In genomic region chr4:47698837-47699236, GRCh38 we compare ENCODE assay signal across 22 cellular contexts.
DNase-seq lines count a peak whose midpoint lies in the region; ATAC-seq and TF ChIP-seq lines count a peak whose summit lies in the region.
"Had no signal": no experiment of that assay in that cellular context is flagged by ENCODE, and none has a peak within 500 bp of the region (broad histone marks: within the 10 kb centered on the region; RNA-seq: fewer than 3 reads in every experiment).

No MANE protein-coding gene starts in this region.

- BruUV-seq in MCF 10A (replicated peaks; lab: Mats Ljungman, UMichigan) = no TSS peak

- no peak for ATAC-seq in WTC11
- ATAC-seq in stimulated activated effector memory CD8-positive, alpha-beta T cell treated with anti-CD3 and anti-CD28 coated beads, Interleukin-12 subunit alpha, Interleukin-12 subunit beta, amount 100 ng/mL, for 72 hours = peak; percentile 21
- ATAC-seq: A549 had no signal

- TF ChIP-seq POLR2A in breast epithelium (IDR thresholded peaks at IDR 0.05) = no peak

- intact Hi-C loops in MCF 10A (cut with micrococcal nuclease) = no loop called here
- intact Hi-C loops in breast epithelium (cut with DNase I; ENCODE audit: low total_unique reads) = no loop called here
- intact Hi-C loops in activated T-helper 2 cell treated with anti-CD3 and anti-CD28 coated beads, Interferon-gamma antibody, Interleukin-2, Interleukin-4, amounts not matched to agents 10 μg/mL and 5 μg/mL and 100 μg/mL, durations not matched to agents 14 hours and 24 hours and 36 hours (cut with micrococcal nuclease) = no loop called here

- H3K4me3 Mint-ChIP-seq in MCF 10A (ENCODE audit: unreplicated experiment) = no peak overlapping the region
- H3K4me3 Mint-ChIP-seq in WTC11 = no peak overlapping the region
- no peak overlapping the region for H3K4me3 Mint-ChIP-seq in stimulated activated effector memory CD8-positive, alpha-beta T cell treated with anti-CD3 and anti-CD28 coated beads, Interleukin-12 subunit alpha, Interleukin-12 subunit beta, amount 100 ng/mL, for 72 hours
- no peak overlapping the region for H3K4me3 Mint-ChIP-seq in osteocyte (ENCODE audit: unreplicated experiment)
- no peak overlapping the region for H3K4me3 Mint-ChIP-seq in activated T-helper 2 cell treated with anti-CD3 and anti-CD28 coated beads, Interferon-gamma antibody, Interleukin-2, Interleukin-4, amounts not matched to agents 10 μg/mL and 5 μg/mL and 100 μg/mL, durations not matched to agents 14 hours and 24 hours and 36 hours (ENCODE audit: low read depth)
- H3K4me3 Mint-ChIP-seq: CD14-positive monocyte; CD4-positive, alpha-beta T cell; CD8-positive, alpha-beta memory T cell had no signal

- H3K27me3 Mint-ChIP-seq in MCF 10A (ENCODE audit: insufficient read depth, unreplicated experiment) = no peaks in the 10 kb centered on the region
- H3K27me3 Mint-ChIP-seq in WTC11 (ENCODE audit: low read depth) = no peaks in the 10 kb centered on the region
- H3K27me3 Mint-ChIP-seq in osteocyte (ENCODE audit: unreplicated experiment) = peaks cover 60% of the 10 kb centered on the region
- H3K27me3 Mint-ChIP-seq in activated T-helper 2 cell treated with anti-CD3 and anti-CD28 coated beads, Interferon-gamma antibody, Interleukin-2, Interleukin-4, amounts not matched to agents 10 μg/mL and 5 μg/mL and 100 μg/mL, durations not matched to agents 14 hours and 24 hours and 36 hours (ENCODE audit: low read depth) = peaks cover 15% of the 10 kb centered on the region

- peaks cover 0 to under 1% of the 10 kb centered on the region in 2 donors for H3K27me3 ChIP-seq in breast epithelium
- H3K27me3 ChIP-seq: BE2C; BLaER1 treated with 17β-estradiol and CSF1 and Interleukin-3, amounts not matched to agents 10 nM and 100 nM had no signal

- H3K36me3 ChIP-seq in breast epithelium = no peaks in the 10 kb centered on the region
- H3K36me3 ChIP-seq: BE2C; BLaER1 treated with 17β-estradiol and CSF1 and Interleukin-3, amounts not matched to agents 10 nM and 100 nM had no signal

- no peaks in the 10 kb centered on the region for H3K4me1 ChIP-seq in breast epithelium
- H3K4me1 ChIP-seq: A549 had no signal

- TF ChIP-seq CTCF in MCF 10A (IDR thresholded peaks at IDR 0.05; ENCODE audit: unreplicated experiment) (no peak), breast epithelium (IDR thresholded peaks at IDR 0.05) (no peak), WTC11 (IDR thresholded peaks at IDR 0.05) (no peak), osteocyte (IDR thresholded peaks at IDR 0.05) (no peak)

- H3K36me3 Mint-ChIP-seq in MCF 10A (ENCODE audit: insufficient read depth, unreplicated experiment) (no peaks in the 10 kb centered on the region), WTC11 (no peaks in the 10 kb centered on the region), osteocyte (ENCODE audit: unreplicated experiment) (no peaks in the 10 kb centered on the region)
- H3K36me3 Mint-ChIP-seq in stimulated activated effector memory CD8-positive, alpha-beta T cell treated with anti-CD3 and anti-CD28 coated beads, Interleukin-12 subunit alpha, Interleukin-12 subunit beta, amount 100 ng/mL, for 72 hours = no peaks in the 10 kb centered on the region
- no peaks in the 10 kb centered on the region for H3K36me3 Mint-ChIP-seq in activated T-helper 2 cell treated with anti-CD3 and anti-CD28 coated beads, Interferon-gamma antibody, Interleukin-2, Interleukin-4, amounts not matched to agents 10 μg/mL and 5 μg/mL and 100 μg/mL, durations not matched to agents 14 hours and 24 hours and 36 hours (ENCODE audit: low read depth)
- H3K36me3 Mint-ChIP-seq: CD14-positive monocyte; CD8-positive, alpha-beta memory T cell had no signal

- no peak overlapping the region for H3K4me3 ChIP-seq in breast epithelium
- H3K4me3 ChIP-seq: A549; BLaER1 treated with 17β-estradiol and CSF1 and Interleukin-3, amounts not matched to agents 10 nM and 100 nM; GM23248 had no signal

- H3K9me3 ChIP-seq in breast epithelium = no peaks in the 10 kb centered on the region
- H3K9me3 ChIP-seq: A549; BE2C; BLaER1 treated with 17β-estradiol and CSF1 and Interleukin-3, amounts not matched to agents 10 nM and 100 nM had no signal

- POLR2A ChIA-PET in MCF 10A (lab: Yijun Ruan, JAX) = no interaction called here
- POLR2A ChIA-PET in WTC11 (lab: Charles Lee) = interaction anchor here (1.6 kb wide), 1 partner anchor 137 kb away, joined by 5 read pairs; no protein-coding TSS in a partner anchor

- H3K27ac Mint-ChIP-seq in MCF 10A (ENCODE audit: low read depth, unreplicated experiment) = no peak overlapping the region
- no peak overlapping the region for H3K27ac Mint-ChIP-seq in WTC11
- H3K27ac Mint-ChIP-seq in stimulated activated effector memory CD8-positive, alpha-beta T cell treated with anti-CD3 and anti-CD28 coated beads, Interleukin-12 subunit alpha, Interleukin-12 subunit beta, amount 100 ng/mL, for 72 hours = no peak overlapping the region
- no peak overlapping the region for H3K27ac Mint-ChIP-seq in osteocyte (ENCODE audit: unreplicated experiment)
- no peak overlapping the region for H3K27ac Mint-ChIP-seq in activated T-helper 2 cell treated with anti-CD3 and anti-CD28 coated beads, Interferon-gamma antibody, Interleukin-2, Interleukin-4, amounts not matched to agents 10 μg/mL and 5 μg/mL and 100 μg/mL, durations not matched to agents 14 hours and 24 hours and 36 hours
- H3K27ac Mint-ChIP-seq: CD14-positive monocyte; CD4-positive, alpha-beta T cell; CD8-positive, alpha-beta memory T cell had no signal

- H3K27ac ChIP-seq in breast epithelium = no peak overlapping the region
- H3K27ac ChIP-seq: A549; BLaER1 treated with 17β-estradiol and CSF1 and Interleukin-3, amounts not matched to agents 10 nM and 100 nM; GM23248 had no signal

- H3K4me1 Mint-ChIP-seq in MCF 10A (ENCODE audit: insufficient read depth, unreplicated experiment) (peaks cover 5% of the 10 kb centered on the region), WTC11 (peaks cover 9% of the 10 kb centered on the region), osteocyte (ENCODE audit: unreplicated experiment) (no peaks in the 10 kb centered on the region)
- H3K4me1 Mint-ChIP-seq in stimulated activated effector memory CD8-positive, alpha-beta T cell treated with anti-CD3 and anti-CD28 coated beads, Interleukin-12 subunit alpha, Interleukin-12 subunit beta, amount 100 ng/mL, for 72 hours = no peaks in the 10 kb centered on the region
- H3K4me1 Mint-ChIP-seq in activated T-helper 2 cell treated with anti-CD3 and anti-CD28 coated beads, Interferon-gamma antibody, Interleukin-2, Interleukin-4, amounts not matched to agents 10 μg/mL and 5 μg/mL and 100 μg/mL, durations not matched to agents 14 hours and 24 hours and 36 hours (ENCODE audit: low read depth) = no peaks in the 10 kb centered on the region
- H3K4me1 Mint-ChIP-seq: CD14-positive monocyte; CD8-positive, alpha-beta memory T cell had no signal

- CTCF ChIA-PET in MCF 10A (lab: Yijun Ruan, JAX) (interaction anchor here (2.1 to 12.5 kb wide), 2 partner anchors 29 to 137 kb away, joined by 11 to 181 read pairs; partner anchors contain the start of gene CORIN), WTC11 (lab: Charles Lee) (interaction anchor here (1.0 to 17.3 kb wide), 4 partner anchors 12 to 235 kb away, joined by 3 to 470 read pairs (median 4); partner anchors contain the start of gene CORIN)

- H3K9me3 Mint-ChIP-seq in MCF 10A (ENCODE audit: unreplicated experiment) (no peaks in the 10 kb centered on the region), WTC11 (no peaks in the 10 kb centered on the region), osteocyte (ENCODE audit: unreplicated experiment) (no peaks in the 10 kb centered on the region)
- H3K9me3 Mint-ChIP-seq in stimulated activated effector memory CD8-positive, alpha-beta T cell treated with anti-CD3 and anti-CD28 coated beads, Interleukin-12 subunit alpha, Interleukin-12 subunit beta, amount 100 ng/mL, for 72 hours = no peaks in the 10 kb centered on the region
- no peaks in the 10 kb centered on the region for H3K9me3 Mint-ChIP-seq in activated T-helper 2 cell treated with anti-CD3 and anti-CD28 coated beads, Interferon-gamma antibody, Interleukin-2, Interleukin-4, amounts not matched to agents 10 μg/mL and 5 μg/mL and 100 μg/mL, durations not matched to agents 14 hours and 24 hours and 36 hours
- H3K9me3 Mint-ChIP-seq: CD4-positive, alpha-beta T cell; CD8-positive, alpha-beta memory T cell had no signal

- DNase-seq in MCF 10A (ENCODE audit: unreplicated experiment) (peak; percentile 10), breast epithelium (ENCODE audit: low spot score in 2 of 2) (no peak), HuH-7.5 (ENCODE audit: low spot score) (peak; percentile 12), WTC11 (ENCODE audit: low spot score) (no peak), osteocyte (ENCODE audit: extremely low spot score, unreplicated experiment) (no peak), activated gamma-delta T cell treated with Interleukin-2 at 50 U/mL for 16 hours (no peak)
- DNase-seq in stimulated activated effector memory CD8-positive, alpha-beta T cell treated with anti-CD3 and anti-CD28 coated beads, Interleukin-12 subunit alpha, Interleukin-12 subunit beta, amount 100 ng/mL, for 72 hours (ENCODE audit: low spot score in 2 of 2) = no peak
- DNase-seq in activated T-helper 2 cell treated with anti-CD3 and anti-CD28 coated beads, Interferon-gamma antibody, Interleukin-2, Interleukin-4, amounts not matched to agents 10 μg/mL and 5 μg/mL and 100 μg/mL, durations not matched to agents 14 hours and 24 hours and 36 hours (ENCODE audit: low spot score) = no peak
- DNase-seq: 8988T; ACHN; AML-193; BE2C; CD4-positive, alpha-beta T cell; CD8-positive, alpha-beta memory T cell; DMS 273 treated with DMSO at 0.1 percent for 48 hours; DND-41; GM23248; H7; HCEC 1CT had no signal

TF ChIP-seq in WTC11, 78 proteins besides CTCF, POLR2A, EP300 and RAD21 (continues in another document):
- TF ChIP-seq GABPB1 (CRISPR knock-in tag; IDR thresholded peaks at IDR 0.05) (peak; percentile 84), NR2C2 (CRISPR knock-in tag; IDR thresholded peaks at IDR 0.05) (no peak), ZNF121 (CRISPR knock-in tag; IDR thresholded peaks at IDR 0.05) (no peak)
- TF ChIP-seq, protein P1, sequence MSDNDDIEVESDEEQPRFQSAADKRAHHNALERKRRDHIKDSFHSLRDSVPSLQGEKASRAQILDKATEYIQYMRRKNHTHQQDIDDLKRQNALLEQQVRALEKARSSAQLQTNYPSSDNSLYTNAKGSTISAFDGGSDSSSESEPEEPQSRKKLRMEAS (CRISPR knock-in tag; IDR thresholded peaks at IDR 0.05) = no peak

Comparison
In these comparisons a context has a peak if more than half of its experiments do, and no peak if none do; other contexts are left out.
1. DNase-seq: peak in MCF 10A (single experiment) and HuH-7.5 (single experiment); none in breast epithelium (0 of 2), WTC11 (single experiment), stimulated activated effector memory CD8-positive, alpha-beta T cell treated with anti-CD3 and anti-CD28 coated beads, Interleukin-12 subunit alpha, Interleukin-12 subunit beta, amount 100 ng/mL, for 72 hours (0 of 2), osteocyte (single experiment), activated gamma-delta T cell treated with Interleukin-2 at 50 U/mL for 16 hours (single experiment) and activated T-helper 2 cell treated with anti-CD3 and anti-CD28 coated beads, Interferon-gamma antibody, Interleukin-2, Interleukin-4, amounts not matched to agents 10 μg/mL and 5 μg/mL and 100 μg/mL, durations not matched to agents 14 hours and 24 hours and 36 hours (single experiment).